Comparison of ENCODE assay signal across 8 cellular contexts in genomic region chr11:9002920-9003572, GRCh38. TPM values are rescaled to one million over a fixed set of nuclear protein-coding genes. Genes with fewer than 3 reads are reported as not detected.
A peak's percentile ranks its signal among the peaks of the same experiment; 100 is the strongest.
DNase-seq lines count a peak whose midpoint lies in the region; ATAC-seq, FAIRE-seq and TF ChIP-seq lines count a peak whose summit lies in the region.

No MANE protein-coding gene starts in this region.

- no peak for ATAC-seq in GM21360 (IDR thresholded peaks at IDR 0.05; ENCODE audit: unreplicated experiment)
- no peak for ATAC-seq in HG03108 (IDR thresholded peaks at IDR 0.05; ENCODE audit: unreplicated experiment)

- peak overlapping the region; percentile 51 for H3K4me3 ChIP-seq in NT2/D1 (ENCODE audit: insufficient read length, low read depth)
- H3K4me3 ChIP-seq in H1 (ENCODE audit: extremely low read depth in 1 of 4, insufficient read depth in 2 of 4, low read depth in 3 of 4, low read length in 4 of 4), result peak overlapping the region; percentile 45 to 67 (median 48)
- H3K4me3 ChIP-seq in parathyroid adenoma (ENCODE audit: low read depth, low read length), result peak overlapping the region; percentile 5

- peaks cover 3% of the 10 kb centered on the region for H3K4me1 ChIP-seq in NT2/D1 (ENCODE audit: insufficient read depth, insufficient read length)
- peaks cover 0 to 8% (median 6%) of the 10 kb centered on the region in 4 experiments; a peak in 6 of 7 replicates for H3K4me1 ChIP-seq in H1 (replicated peaks in 1 of 4; ENCODE audit: control insufficient read depth in 3 of 4, insufficient read depth in 4 of 4, low read length in 3 of 4)
- H3K4me1 ChIP-seq in parathyroid adenoma, result no peaks in the 10 kb centered on the region

- H4K5ac ChIP-seq in H1 (ENCODE audit: insufficient read length, low read depth, low read length), result no peak overlapping the region

- no peak for TF ChIP-seq EP300 in H1 (IDR thresholded peaks at IDR 0.05; ENCODE audit: borderline replicate concordance in 1 of 2, low read depth in 2 of 2, low read length in 2 of 2)

- H3K4me2 ChIP-seq in H1 (ENCODE audit: insufficient read depth in 1 of 2, low read depth in 2 of 2, low read length in 2 of 2), result peak overlapping the region; percentile 81 to 84
- H3K4me2 ChIP-seq in parathyroid adenoma (ENCODE audit: low read length), result peak overlapping the region; percentile 44

- H3K9ac ChIP-seq in NT2/D1 (ENCODE audit: insufficient read length, low read depth) (peak overlapping the region; percentile 64), H1 (replicated peaks in 1 of 4; ENCODE audit: extremely low read depth in 1 of 4, low read depth in 3 of 4, low read length in 3 of 4) (peak overlapping the region in 1 of 4 experiments; percentile 80; a peak in 2 of 7 replicates), parathyroid adenoma (no peak overlapping the region)

- H4K91ac ChIP-seq in H1 (replicated peaks; ENCODE audit: insufficient read length, low read length), result no peak overlapping the region

- no peak overlapping the region for H2BK120ac ChIP-seq in H1 (replicated peaks; ENCODE audit: low read depth, low read length)

- no peak for TF ChIP-seq RAD21 in H1 (IDR thresholded peaks at IDR 0.05 in 1 of 2, conservative IDR thresholded peaks at IDR 0.05 in 1 of 2; ENCODE audit: low read depth in 2 of 2, low read length in 2 of 2)

- no peak overlapping the region for H3K14ac ChIP-seq in H1 (ENCODE audit: insufficient read length)

- H3K9me3 ChIP-seq in NT2/D1 (ENCODE audit: insufficient read depth, low read length), result no peaks in the 10 kb centered on the region
- H3K9me3 ChIP-seq in H1 (ENCODE audit: insufficient read depth in 2 of 2, low read depth in 1 of 2, low read length in 1 of 2), result no peaks in the 10 kb centered on the region
- no peaks in the 10 kb centered on the region for H3K9me3 ChIP-seq in parathyroid adenoma (ENCODE audit: control insufficient read depth, low read length)

- no peak overlapping the region for H2BK15ac ChIP-seq in H1 (ENCODE audit: low read length)

- peak overlapping the region; percentile 42; the same call in 1 of the 2 replicates for H4K8ac ChIP-seq in H1 (ENCODE audit: extremely low read depth, insufficient read depth, low read length)

- H3K18ac ChIP-seq in H1 (ENCODE audit: extremely low read depth, low read length), result no peak overlapping the region; the same call in 1 of the 2 replicates

- peaks cover 2% of the 10 kb centered on the region in 2 experiments for H4K20me1 ChIP-seq in H1 (replicated peaks in 1 of 2; ENCODE audit: control insufficient read depth in 1 of 2, insufficient read depth in 2 of 2, low read length in 2 of 2)

- POLR2A ChIA-PET in H1 (lab: Charles Lee; ENCODE audit: partially characterized antibody), result interaction anchor here (0.6 to 1.4 kb wide), 5 partner anchors 11 to 453 kb away, joined by 3 to 5 read pairs (median 3); no protein-coding TSS in a partner anchor

- H2AFZ ChIP-seq in H1 (ENCODE audit: low read length) (no peak overlapping the region; the same call in 1 of the 2 replicates), parathyroid adenoma (peak overlapping the region; percentile 89)

- CTCF ChIA-PET in H1 (lab: Charles Lee; ENCODE audit: partially characterized antibody), result interaction anchor here (1.1 to 2.1 kb wide), 4 partner anchors 11 to 92 kb away, joined by 3 to 7 read pairs (median 3); no protein-coding TSS in a partner anchor

- H3K27ac ChIP-seq in H1 (ENCODE audit: low read depth, low read length) (no peak overlapping the region), parathyroid adenoma (no peak overlapping the region)

- no peak overlapping the region for H3K23ac ChIP-seq in H1 (ENCODE audit: insufficient read length)

- no peak for TF ChIP-seq POLR2A in H1 (IDR thresholded peaks at IDR 0.05; ENCODE audit: control extremely low read depth in 1 of 2, low read depth in 2 of 2, low read length in 2 of 2)

- FAIRE-seq in H1 (lab: Jason Lieb, UNC), result no peak

- H3K79me2 ChIP-seq in H1 (ENCODE audit: control insufficient read depth in 1 of 2, insufficient read depth in 2 of 2, low read length in 2 of 2) (no peaks in the 10 kb centered on the region), parathyroid adenoma (no peaks in the 10 kb centered on the region)

- no peak overlapping the region for H2BK5ac ChIP-seq in H1 (ENCODE audit: low read depth, low read length)

- H3K36me3 ChIP-seq in NT2/D1 (ENCODE audit: insufficient read depth, insufficient read length, low read length), result no peaks in the 10 kb centered on the region
- no peaks in the 10 kb centered on the region for H3K36me3 ChIP-seq in H1 (ENCODE audit: control insufficient read depth in 2 of 4, insufficient read depth in 4 of 4, low read length in 3 of 4)
- no peaks in the 10 kb centered on the region for H3K36me3 ChIP-seq in parathyroid adenoma (ENCODE audit: control insufficient read depth, insufficient read depth, low read length)

- DNase-seq in GM10266 (ENCODE audit: extremely low spot score), result peak; percentile 33
- no peak for DNase-seq in NT2/D1 (ENCODE audit: low read depth, low spot score)
- no peak for DNase-seq in H1 (ENCODE audit: low read depth in 1 of 2, low spot score in 2 of 2)
- DNase-seq in A172 (ENCODE audit: low spot score), result no peak
- DNase-seq in activated CD4-positive, CD25-positive, alpha-beta regulatory T cell treated with anti-CD3 and anti-CD28 coated beads, Interleukin-2, amount 50 U/mL, for 72 hours, result no peak

- H2BK12ac ChIP-seq in H1 (ENCODE audit: low read depth, low read length), result no peak overlapping the region

- 12% methylated on average over 7 of the region's 8 CpGs; no CpG with 5 or more reads in 1 of the 2 experiments for WGBS in H1 (ENCODE audit: extremely low coverage in 1 of 2, insufficient coverage in 1 of 2, insufficient read length in 1 of 2, insufficient replicate concordance in 2 of 2, low coverage in 1 of 2, low lambda C conversion rate in 2 of 2, missing lambda C conversion rate in 1 of 2), 2 experiments

- H2AK5ac ChIP-seq in H1 (ENCODE audit: low read depth, low read length), result no peak overlapping the region

- H3K79me1 ChIP-seq in H1 (ENCODE audit: low read depth, low read length), result no peaks in the 10 kb centered on the region

- TF ChIP-seq CTCF in GM10266 (IDR thresholded peaks at IDR 0.05; ENCODE audit: control insufficient read depth, insufficient read depth, low read depth, missing control alignments) (no peak), H1 (IDR thresholded peaks at IDR 0.05; ENCODE audit: control extremely low read depth in 1 of 3, insufficient read depth in 1 of 3, low read depth in 1 of 3, low read length in 3 of 3) (no peak), parathyroid adenoma (IDR thresholded peaks at IDR 0.05) (no peak)

- no peak overlapping the region for H3K4ac ChIP-seq in H1 (replicated peaks; ENCODE audit: insufficient read length, low read depth, low read length)

- H3K23me2 ChIP-seq in H1 (ENCODE audit: low read depth, low read length), result peaks cover 10% of the 10 kb centered on the region; the same call in 1 of the 2 replicates

- no peak overlapping the region for H2BK20ac ChIP-seq in H1 (ENCODE audit: low read length)

- peaks cover 63% of the 10 kb centered on the region for H3K27me3 ChIP-seq in NT2/D1 (ENCODE audit: insufficient read depth, insufficient read length)
- peaks cover 20 to 55% (median 49%) of the 10 kb centered on the region in 4 experiments for H3K27me3 ChIP-seq in H1 (replicated peaks in 1 of 4; ENCODE audit: control insufficient read depth in 3 of 4, extremely low read depth in 1 of 4, insufficient read depth in 3 of 4, low read length in 3 of 4)
- no peaks in the 10 kb centered on the region for H3K27me3 ChIP-seq in parathyroid adenoma (ENCODE audit: control insufficient read depth, insufficient read depth, low read length)

- no peak overlapping the region for H3K56ac ChIP-seq in H1 (replicated peaks; ENCODE audit: insufficient read length, low read depth, low read length)

TF ChIP-seq in H1, 55 proteins besides CTCF, POLR2A, EP300 and RAD21:
- TF ChIP-seq RNF2 (IDR thresholded peaks at IDR 0.05; ENCODE audit: borderline replicate concordance, low read depth, low read length, missing control alignments, poor library complexity, severe bottlenecking) (peak; percentile 20), SP2 (IDR thresholded peaks at IDR 0.05; ENCODE audit: low read length) (no peak)

RNA-seq across cellular contexts. Expression of gene NRIP3, which starts 0.8 kb away (rescaled TPM):
- 7.1 and 7.8 TPM in 2 replicates for total RNA-seq in H1 (2021; fragmentation: NEBNext Ultra II Directional; extraction: Animal tissue kit (Norgen Biotek cat#: 25700))
- polyA plus RNA-seq in H1 (2011; rRNA removed), result 2.4 and 3.9 TPM in 2 replicates
- 3.6 TPM for polyA plus RNA-seq in H1 (2011; cell fraction: cytosol; rRNA removed)
- polyA plus RNA-seq in H1 (2011; cell fraction: nucleus; rRNA removed), result 2.2 TPM
- 3.5 to 4.2 TPM (median 4.0 TPM) in 4 replicates for polyA plus RNA-seq in H1 (2012, experiment 1 of 2)
- 2.3 TPM for polyA plus RNA-seq in H1 (2012, experiment 2 of 2)
- polyA plus RNA-seq in H1 (2013, experiment 1 of 2), result 4.9 TPM
- 4.9 TPM for polyA plus RNA-seq in H1 (2013, experiment 2 of 2)
- polyA minus RNA-seq in H1 (2011; rRNA and poly(A)+ RNA removed), result 9.2 and 10.0 TPM in 2 replicates
- polyA minus RNA-seq in H1 (2011; cell fraction: cytosol; rRNA and poly(A)+ RNA removed), result 6.5 TPM
- polyA minus RNA-seq in H1 (2011; cell fraction: nucleus; rRNA and poly(A)+ RNA removed), result 4.4 TPM
- 24.9 and 28.1 TPM in 2 replicates for total RNA-seq in A172 (2014; rRNA removed; shearing (Covaris generic))

RNA-seq across cellular contexts. Expression of gene TMEM9B, which starts 38.8 kb away (rescaled TPM):
- 9.4 and 10.0 TPM in 2 replicates for total RNA-seq in H1 (2021; fragmentation: NEBNext Ultra II Directional; extraction: Animal tissue kit (Norgen Biotek cat#: 25700))
- 4.2 and 8.3 TPM in 2 replicates for polyA plus RNA-seq in H1 (2011; rRNA removed)
- 6.5 TPM for polyA plus RNA-seq in H1 (2011; cell fraction: cytosol; rRNA removed)
- 1.9 TPM for polyA plus RNA-seq in H1 (2011; cell fraction: nucleus; rRNA removed)
- 6.9 to 13.5 TPM (median 7.5 TPM) in 4 replicates for polyA plus RNA-seq in H1 (2012, experiment 1 of 2)
- polyA plus RNA-seq in H1 (2012, experiment 2 of 2), result 5.9 TPM
- 9.5 TPM for polyA plus RNA-seq in H1 (2013, experiment 1 of 2)
- polyA plus RNA-seq in H1 (2013, experiment 2 of 2), result 11.5 TPM
- polyA minus RNA-seq in H1 (2011; rRNA and poly(A)+ RNA removed), result 3.5 and 6.4 TPM in 2 replicates
- 3.3 TPM for polyA minus RNA-seq in H1 (2011; cell fraction: cytosol; rRNA and poly(A)+ RNA removed)
- 2.4 TPM for polyA minus RNA-seq in H1 (2011; cell fraction: nucleus; rRNA and poly(A)+ RNA removed)
- 61.6 and 66.5 TPM in 2 replicates for total RNA-seq in A172 (2014; rRNA removed; shearing (Covaris generic))
